Comparison of ENCODE assay signal across 24 cellular contexts in the genomic region with DNA sequence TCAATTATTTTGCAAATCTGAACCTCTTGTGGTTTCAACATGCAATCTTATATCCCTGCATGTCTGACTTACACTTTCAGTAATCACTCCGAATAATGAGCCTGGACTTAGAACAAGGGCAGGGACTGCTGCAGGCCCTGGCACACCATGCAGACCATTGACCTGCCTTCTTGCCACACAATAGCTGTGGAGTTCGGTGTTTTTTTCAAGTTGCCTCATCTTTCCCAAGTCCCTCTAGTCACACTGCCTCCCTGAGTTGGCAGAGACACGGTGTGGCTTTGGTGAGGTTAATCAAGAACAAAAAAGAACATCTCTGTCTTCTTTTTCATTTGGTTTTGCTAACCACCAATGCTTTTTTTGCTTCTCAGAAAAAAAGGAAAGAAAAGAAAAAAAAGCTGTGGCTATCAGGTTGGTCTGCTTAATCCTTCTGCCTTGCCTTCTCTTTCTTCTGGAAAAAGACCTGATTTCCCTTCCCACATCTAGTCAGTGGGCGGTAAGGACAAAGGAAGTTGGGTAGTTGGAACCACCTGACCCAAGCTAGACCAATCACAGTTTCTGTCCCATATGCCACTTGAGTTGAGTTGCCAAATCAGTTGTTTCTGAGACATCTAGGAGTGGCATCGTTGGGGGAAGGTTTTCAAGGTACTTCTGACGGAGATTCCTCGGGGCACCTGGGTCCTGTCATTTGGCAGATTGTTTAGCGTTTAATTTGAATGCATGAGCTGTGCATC. TPM values are rescaled to one million over a fixed set of nuclear protein-coding genes. Genes with fewer than 3 reads are reported as not detected.
DNase-seq lines count a peak whose midpoint lies in the region; ATAC-seq and TF ChIP-seq lines count a peak whose summit lies in the region.
"Had no signal": no experiment of that assay in that cellular context is flagged by ENCODE, and none has a peak within 500 bp of the region (broad histone marks: within the 10 kb centered on the region; RNA-seq: fewer than 3 reads in every experiment).

No MANE protein-coding gene starts in this region.

- peak; percentile 49 for ATAC-seq in left lung
- ATAC-seq in HG02588 (IDR thresholded peaks at IDR 0.05; ENCODE audit: unreplicated experiment) = no peak
- ATAC-seq in GM18519 (IDR thresholded peaks at IDR 0.05; ENCODE audit: low FRiP score, unreplicated experiment) = no peak
- ATAC-seq: Panc1 had no signal

- in situ Hi-C loops in astrocyte of the cerebellum (cut with HindIII; ENCODE audit: low sequenced_read_pairs) = no loop called here

- intact Hi-C loops in left lung (cut with DNase I) = no loop called here

- DNase-seq in AG09309 (ENCODE audit: low read depth) (peak; percentile 25), astrocyte of the cerebellum (ENCODE audit: low read depth) (peak; percentile 6), left lung (peak in 1 of 2 donors; percentile 56), NCI-H128 (lab: John Stamatoyannopoulos, UW; ENCODE audit: unreplicated experiment) (no peak), SIG-M5 treated with dmso at 0.1 percent for 504 hours (lab: John Stamatoyannopoulos, UW; ENCODE audit: unreplicated experiment) (no peak)
- DNase-seq: Calu3, GOT3, HCEC 1CT, KBM-7, MM.1S, NCI-H1417, NCI-H1694, NCI-H2029 treated with DMSO at 0.1 percent for 48 hours, NCI-H446 treated with DMSO at 0.1 percent for 48 hours, NCI-H526, NCI-H82, SHP77 treated with DMSO at 0.1 percent for 48 hours had no signal

- no peaks in the 10 kb centered on the region for H3K4me1 ChIP-seq in left lung

- peaks cover 6% of the 10 kb centered on the region for H3K9me3 ChIP-seq in KOPT-K1 (ENCODE audit: insufficient read depth, low read length, poor library complexity, severe bottlenecking)
- no peaks in the 10 kb centered on the region for H3K9me3 ChIP-seq in left lung

- no peak overlapping the region for H3K4me3 ChIP-seq in AG09309 (ENCODE audit: control insufficient read depth, low read depth, low read length)
- H3K4me3 ChIP-seq in astrocyte of the cerebellum (ENCODE audit: low read depth, low read length) = no peak overlapping the region
- H3K4me3 ChIP-seq in left lung = no peak overlapping the region
- H3K4me3 ChIP-seq: SK-N-MC had no signal

- H3K27ac ChIP-seq in KOPT-K1 (ENCODE audit: low read depth, low read length, poor library complexity, severe bottlenecking) (peak overlapping the region; percentile 30), left lung (peak overlapping the region in 1 of 2 donors; percentile 11)
- H3K27ac ChIP-seq: 22Rv1, RWPE1, SK-N-MC had no signal

- no peak for TF ChIP-seq CTCF in AG09309 (IDR thresholded peaks at IDR 0.05; ENCODE audit: control insufficient read depth, insufficient read depth, low read depth, low read length, missing control alignments)
- TF ChIP-seq CTCF in astrocyte of the cerebellum (IDR thresholded peaks at IDR 0.05; ENCODE audit: low read depth, low read length, missing control alignments) = no peak
- TF ChIP-seq CTCF in left lung (IDR thresholded peaks at IDR 0.05) = no peak

- H3K27me3 ChIP-seq in left lung = no peaks in the 10 kb centered on the region

- H3K36me3 ChIP-seq in KOPT-K1 (ENCODE audit: insufficient read depth, low read length) = no peaks in the 10 kb centered on the region
- H3K36me3 ChIP-seq in left lung = no peaks in the 10 kb centered on the region

RNA-seq across cellular contexts. Expression of a gene that starts 55.9 kb away (rescaled TPM):
- total RNA-seq in left lung = 10 to 100 TPM; 12.9 to 15.0 TPM

Comparison
In these comparisons a context has a peak if more than half of its experiments do, and no peak if none do; other contexts are left out.
1. DNase-seq: peak in AG09309 (single experiment) and astrocyte of the cerebellum (single experiment); none in NCI-H128 (single experiment) and SIG-M5 treated with dmso at 0.1 percent for 504 hours (single experiment).